1 cellular context compared by ENCODE assay signal in the genomic region with DNA sequence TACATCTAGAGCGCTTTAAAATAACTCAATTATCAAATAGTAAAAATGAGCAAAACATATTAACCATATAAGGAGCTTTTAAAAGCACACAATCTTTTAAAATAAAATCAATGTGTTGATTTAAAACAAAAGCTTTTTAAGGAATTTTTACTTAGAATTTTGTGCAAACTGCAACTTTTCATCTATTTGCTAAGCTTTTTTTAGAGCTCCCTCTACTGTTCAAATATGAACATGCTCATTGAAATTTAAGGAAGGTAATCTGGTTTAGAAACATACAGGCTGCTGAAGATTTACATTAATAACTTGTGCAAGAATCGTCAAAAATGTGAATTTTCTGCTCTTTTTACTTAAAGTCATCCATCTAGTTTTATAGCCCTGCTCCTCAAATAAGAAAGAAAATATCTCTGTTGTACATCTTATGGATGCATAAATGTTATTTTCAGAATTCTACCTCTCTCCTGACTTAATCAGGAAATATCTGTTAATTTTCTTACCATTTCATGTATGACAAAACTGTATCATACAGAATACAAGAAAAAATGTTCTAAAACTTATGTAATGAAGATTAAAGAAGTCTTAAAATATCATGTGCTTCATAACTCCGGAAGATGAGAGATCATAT.
TF ChIP-seq lines count a peak whose summit lies in the region.

No MANE protein-coding gene starts in this region.

TF ChIP-seq in WTC11, 78 proteins besides CTCF, POLR2A, EP300 and RAD21 (continued from another document):
- no peak for TF ChIP-seq USF1 (CRISPR knock-in tag; IDR thresholded peaks at IDR 0.05)
- TF ChIP-seq NR2C2 (CRISPR knock-in tag; IDR thresholded peaks at IDR 0.05): no peak
- TF ChIP-seq ZNF121 (CRISPR knock-in tag; IDR thresholded peaks at IDR 0.05): no peak
- TF ChIP-seq TEAD1 (CRISPR knock-in tag; IDR thresholded peaks at IDR 0.05): no peak
- TF ChIP-seq USF2 (CRISPR knock-in tag; IDR thresholded peaks at IDR 0.05): no peak
